Comparison of ENCODE assay signal across 2 cellular contexts in the genomic region with DNA sequence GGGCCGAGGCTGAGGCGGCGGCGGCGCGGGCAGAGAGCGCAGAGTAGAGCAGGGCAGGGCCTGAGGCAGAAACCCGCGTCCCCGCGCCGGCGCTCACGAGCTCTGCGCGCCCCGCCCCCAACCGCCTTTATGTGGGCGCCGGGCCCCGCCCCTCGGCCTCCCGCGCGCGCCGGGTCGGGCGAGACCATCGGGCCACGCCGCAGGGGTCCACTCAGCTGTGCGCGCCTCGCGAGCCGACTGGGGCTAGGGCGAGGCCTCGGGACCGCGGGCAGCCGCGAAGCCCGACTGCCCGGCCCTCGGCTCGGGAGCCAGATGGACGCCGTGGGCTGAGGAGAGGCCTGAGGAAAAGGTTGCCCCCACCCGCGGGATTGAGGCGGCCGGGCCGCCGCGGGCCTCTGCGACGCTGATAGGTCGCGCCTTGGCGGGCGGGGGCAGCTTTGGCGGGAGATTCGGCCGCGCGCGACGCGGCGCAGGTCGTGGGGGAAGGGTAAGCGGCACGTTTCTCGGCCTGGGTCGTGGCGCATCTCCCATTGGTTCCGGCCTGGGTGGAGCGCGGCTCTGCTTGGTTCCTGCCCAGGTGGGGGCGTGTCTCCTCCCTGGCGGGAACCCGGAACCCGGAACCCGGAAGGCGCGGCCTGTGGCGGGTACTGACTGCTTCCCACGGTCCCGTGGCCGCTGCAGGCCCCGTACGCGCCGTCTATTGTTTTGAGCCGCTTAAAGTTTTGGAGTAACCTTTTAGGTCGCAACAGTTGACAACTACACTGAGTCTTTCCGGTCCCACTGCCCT.
A peak's percentile ranks its signal among the peaks of the same experiment; 100 is the strongest.
TF ChIP-seq lines count a peak whose summit lies in the region.

A gene (minus strand): TSS at position 104 of the 787 bp plus-strand sequence. CDS start 131 bp downstream, outside the sequence.

TF ChIP-seq in IMR-90, 13 proteins besides CTCF, POLR2A, EP300 and RAD21:
- no peak for TF ChIP-seq MAFK (IDR thresholded peaks at IDR 0.05; ENCODE audit: low read depth, low read length)
- TF ChIP-seq FOS (IDR thresholded peaks at IDR 0.05; ENCODE audit: low read depth, low read length), result 0 out of 2 replicates have a peak, but pooled peaks have one; percentile 2
- 0 out of 2 replicates have a peak, but pooled peaks have one; percentile 69 for TF ChIP-seq MAZ (IDR thresholded peaks at IDR 0.05; ENCODE audit: borderline replicate concordance, low read depth, low read length)
- TF ChIP-seq MXI1 (IDR thresholded peaks at IDR 0.05; ENCODE audit: borderline replicate concordance, low read depth, low read length), result peak; percentile 57; the same call in 1 of the 2 replicates
- TF ChIP-seq, protein P1, sequence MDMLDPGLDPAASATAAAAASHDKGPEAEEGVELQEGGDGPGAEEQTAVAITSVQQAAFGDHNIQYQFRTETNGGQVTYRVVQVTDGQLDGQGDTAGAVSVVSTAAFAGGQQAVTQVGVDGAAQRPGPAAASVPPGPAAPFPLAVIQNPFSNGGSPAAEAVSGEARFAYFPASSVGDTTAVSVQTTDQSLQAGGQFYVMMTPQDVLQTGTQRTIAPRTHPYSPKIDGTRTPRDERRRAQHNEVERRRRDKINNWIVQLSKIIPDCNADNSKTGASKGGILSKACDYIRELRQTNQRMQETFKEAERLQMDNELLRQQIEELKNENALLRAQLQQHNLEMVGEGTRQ (IDR thresholded peaks at IDR 0.05; ENCODE audit: low read depth, low read length), result peak; percentile 49
- TF ChIP-seq CHD1 (IDR thresholded peaks at IDR 0.05; ENCODE audit: low read depth, low read length), result peak; percentile 86; the same call in 1 of the 2 replicates
- TF ChIP-seq BHLHE40 (IDR thresholded peaks at IDR 0.05; ENCODE audit: low read depth, low read length), result peak; percentile 93
- no peak for TF ChIP-seq RCOR1 (IDR thresholded peaks at IDR 0.05; ENCODE audit: insufficient replicate concordance, low read length)
TF ChIP-seq in IMR-90: peak in this region for 6.

TF ChIP-seq in endothelial cell of umbilical vein, 7 proteins besides CTCF, POLR2A, EP300 and RAD21:
- peak; percentile 92 for TF ChIP-seq MYC (IDR thresholded peaks at IDR 0.05; ENCODE audit: low read depth, low read length)
- TF ChIP-seq POLR2AphosphoS5 (IDR thresholded peaks at IDR 0.05; ENCODE audit: insufficient read depth, low read depth, low read length), result peak; percentile 70
- TF ChIP-seq GATA2 (IDR thresholded peaks at IDR 0.05; ENCODE audit: insufficient read depth, insufficient read length, low read depth, low read length), result no peak
- TF ChIP-seq, protein P2, sequence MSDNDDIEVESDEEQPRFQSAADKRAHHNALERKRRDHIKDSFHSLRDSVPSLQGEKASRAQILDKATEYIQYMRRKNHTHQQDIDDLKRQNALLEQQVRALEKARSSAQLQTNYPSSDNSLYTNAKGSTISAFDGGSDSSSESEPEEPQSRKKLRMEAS (IDR thresholded peaks at IDR 0.05; ENCODE audit: insufficient read depth, insufficient read length), result peak; percentile 66
